In genomic region chr19:30457484-30457883, GRCh38 we compare ENCODE assay signal across 27 cellular contexts.
"Had no signal": no experiment of that assay in that cellular context is flagged by ENCODE, and none has a peak within 500 bp of the region (broad histone marks: within the 10 kb centered on the region; RNA-seq: fewer than 3 reads in every experiment).

No MANE protein-coding gene starts in this region.

- H3K4me3 ChIP-seq: neural progenitor cell, pancreas, prostate gland, right lobe of liver, sigmoid colon, stomach, thoracic aorta, thyroid gland, tibial nerve, upper lobe of left lung, uterus had no signal

- H3K4me3 Mint-ChIP-seq: naive thymus-derived CD4-positive, alpha-beta T cell; natural killer cell; nephron progenitor cell; neural progenitor cell; stimulated activated effector memory CD8-positive, alpha-beta T cell treated with anti-CD3 and anti-CD28 coated beads, Interleukin-12 subunit alpha, Interleukin-12 subunit beta, amount 100 ng/mL, for 72 hours; stimulated activated naive B cell treated with anti-CD40 and anti-IgM and Interleukin-4, amounts not matched to agents 10 μg/mL and 1 μg/mL and 100 μg/mL, for 72 hours; stimulated activated naive CD8-positive, alpha-beta T cell treated with anti-CD3 and anti-CD28 coated beads, Interleukin-15, Interleukin-2, amounts not matched to agents 100 ng/mL and 50 ng/mL, for 24 hours had no signal

- H3K9me3 ChIP-seq: neutrophil, pancreas, prostate gland, right lobe of liver, sigmoid colon, thoracic aorta, thyroid gland, tibial nerve, upper lobe of left lung, uterus had no signal

- H3K27me3 Mint-ChIP-seq: stimulated activated naive B cell treated with anti-CD40 and anti-IgM and Interleukin-4, amounts not matched to agents 10 μg/mL and 1 μg/mL and 100 μg/mL, for 72 hours; stimulated activated naive CD8-positive, alpha-beta T cell treated with anti-CD3 and anti-CD28 coated beads, Interleukin-15, Interleukin-2, amounts not matched to agents 100 ng/mL and 50 ng/mL, for 24 hours had no signal

- ATAC-seq: naive thymus-derived CD4-positive, alpha-beta T cell; pancreas; right cardiac atrium; right lobe of liver; stimulated activated effector memory CD8-positive, alpha-beta T cell treated with anti-CD3 and anti-CD28 coated beads, Interleukin-12 subunit alpha, Interleukin-12 subunit beta, amount 100 ng/mL, for 72 hours; stimulated activated naive B cell treated with anti-CD40 and anti-IgM and Interleukin-4, amounts not matched to agents 10 μg/mL and 1 μg/mL and 100 μg/mL, for 72 hours had no signal

- DNase-seq: naive thymus-derived CD4-positive, alpha-beta T cell; natural killer cell; nephron progenitor cell; nucleus accumbens; pancreas; right cardiac atrium; right lobe of liver; sigmoid colon; small intestine; stimulated activated CD4-positive, alpha-beta T cell treated with anti-CD3 and anti-CD28 coated beads, Interleukin-15, amount 100 ng/mL, for 24 hours; stimulated activated CD4-positive, alpha-beta T cell treated with anti-CD3 and anti-CD28 coated beads, Interleukin-2, amount 100 ng/mL, for 24 hours; stimulated activated CD4-positive, alpha-beta T cell treated with anti-CD3 and anti-CD28 coated beads, Interleukin-2, amount 100 ng/mL, for 48 hours; stimulated activated CD4-positive, alpha-beta T cell treated with anti-CD3 and anti-CD28 coated beads, Interleukin-4, amount 100 ng/mL, for 24 hours; stimulated activated naive B cell treated with anti-CD40 and anti-IgM and Interleukin-4, amounts not matched to agents 10 μg/mL and 1 μg/mL and 100 μg/mL, for 72 hours; stimulated activated naive CD4-positive, alpha-beta T cell treated with Interleukin-2 at 50 U/mL for 16 hours; stomach; thyroid gland; trophoblast cell; upper lobe of left lung; uterus had no signal

- H3K36me3 ChIP-seq: neural progenitor cell, neutrophil, pancreas, prostate gland, right lobe of liver, sigmoid colon, stomach, thoracic aorta, thyroid gland, tibial nerve, upper lobe of left lung, uterus had no signal

- H3K36me3 Mint-ChIP-seq: naive thymus-derived CD4-positive, alpha-beta T cell; natural killer cell; neural progenitor cell; stimulated activated effector memory CD8-positive, alpha-beta T cell treated with anti-CD3 and anti-CD28 coated beads, Interleukin-12 subunit alpha, Interleukin-12 subunit beta, amount 100 ng/mL, for 72 hours had no signal

- H3K4me1 Mint-ChIP-seq: naive thymus-derived CD4-positive, alpha-beta T cell; natural killer cell; nephron progenitor cell; stimulated activated effector memory CD8-positive, alpha-beta T cell treated with anti-CD3 and anti-CD28 coated beads, Interleukin-12 subunit alpha, Interleukin-12 subunit beta, amount 100 ng/mL, for 72 hours; stimulated activated naive B cell treated with anti-CD40 and anti-IgM and Interleukin-4, amounts not matched to agents 10 μg/mL and 1 μg/mL and 100 μg/mL, for 72 hours had no signal

- H3K27ac Mint-ChIP-seq: naive thymus-derived CD4-positive, alpha-beta T cell; natural killer cell; nephron progenitor cell; neural progenitor cell; stimulated activated effector memory CD8-positive, alpha-beta T cell treated with anti-CD3 and anti-CD28 coated beads, Interleukin-12 subunit alpha, Interleukin-12 subunit beta, amount 100 ng/mL, for 72 hours; stimulated activated naive B cell treated with anti-CD40 and anti-IgM and Interleukin-4, amounts not matched to agents 10 μg/mL and 1 μg/mL and 100 μg/mL, for 72 hours; stimulated activated naive CD8-positive, alpha-beta T cell treated with anti-CD3 and anti-CD28 coated beads, Interleukin-15, Interleukin-2, amounts not matched to agents 100 ng/mL and 50 ng/mL, for 24 hours had no signal

- H3K9me3 Mint-ChIP-seq: natural killer cell; nephron progenitor cell; stimulated activated effector memory CD8-positive, alpha-beta T cell treated with anti-CD3 and anti-CD28 coated beads, Interleukin-12 subunit alpha, Interleukin-12 subunit beta, amount 100 ng/mL, for 72 hours; stimulated activated naive CD8-positive, alpha-beta T cell treated with anti-CD3 and anti-CD28 coated beads, Interleukin-15, Interleukin-2, amounts not matched to agents 100 ng/mL and 50 ng/mL, for 24 hours had no signal

- H3K27ac ChIP-seq: neural progenitor cell, neutrophil, pancreas, prostate gland, right lobe of liver, sigmoid colon, stomach, thoracic aorta, thyroid gland, tibial nerve, upper lobe of left lung, uterus had no signal

- H3K4me1 ChIP-seq: pancreas, prostate gland, right lobe of liver, sigmoid colon, stomach, thyroid gland, upper lobe of left lung, uterus had no signal

- H3K27me3 ChIP-seq: neural progenitor cell, neutrophil, pancreas, right lobe of liver, sigmoid colon, thyroid gland, tibial nerve, upper lobe of left lung, uterus had no signal
